In genomic region chr19:47151627-47152026, GRCh38 we compare ENCODE assay signal across 1 cellular context.
TF ChIP-seq lines count a peak whose summit lies in the region.

No MANE protein-coding gene starts in this region.

TF ChIP-seq in K562, 482 proteins besides CTCF, POLR2A, EP300 and RAD21:
- no peak for TF ChIP-seq DDX20 (tag; IDR thresholded peaks at IDR 0.05; ENCODE audit: low read depth)
- TF ChIP-seq ZBTB8A (IDR thresholded peaks at IDR 0.05; ENCODE audit: partially characterized antibody): no peak
- TF ChIP-seq, protein P1, sequence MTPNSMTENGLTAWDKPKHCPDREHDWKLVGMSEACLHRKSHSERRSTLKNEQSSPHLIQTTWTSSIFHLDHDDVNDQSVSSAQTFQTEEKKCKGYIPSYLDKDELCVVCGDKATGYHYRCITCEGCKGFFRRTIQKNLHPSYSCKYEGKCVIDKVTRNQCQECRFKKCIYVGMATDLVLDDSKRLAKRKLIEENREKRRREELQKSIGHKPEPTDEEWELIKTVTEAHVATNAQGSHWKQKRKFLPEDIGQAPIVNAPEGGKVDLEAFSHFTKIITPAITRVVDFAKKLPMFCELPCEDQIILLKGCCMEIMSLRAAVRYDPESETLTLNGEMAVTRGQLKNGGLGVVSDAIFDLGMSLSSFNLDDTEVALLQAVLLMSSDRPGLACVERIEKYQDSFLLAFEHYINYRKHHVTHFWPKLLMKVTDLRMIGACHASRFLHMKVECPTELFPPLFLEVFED (CRISPR knock-in tag; conservative IDR thresholded peaks at IDR 0.05): no peak
- TF ChIP-seq SOX6 (IDR thresholded peaks at IDR 0.05): no peak
- peak; percentile 67 for TF ChIP-seq TAL1 (IDR thresholded peaks at IDR 0.05)
- TF ChIP-seq, protein P2, sequence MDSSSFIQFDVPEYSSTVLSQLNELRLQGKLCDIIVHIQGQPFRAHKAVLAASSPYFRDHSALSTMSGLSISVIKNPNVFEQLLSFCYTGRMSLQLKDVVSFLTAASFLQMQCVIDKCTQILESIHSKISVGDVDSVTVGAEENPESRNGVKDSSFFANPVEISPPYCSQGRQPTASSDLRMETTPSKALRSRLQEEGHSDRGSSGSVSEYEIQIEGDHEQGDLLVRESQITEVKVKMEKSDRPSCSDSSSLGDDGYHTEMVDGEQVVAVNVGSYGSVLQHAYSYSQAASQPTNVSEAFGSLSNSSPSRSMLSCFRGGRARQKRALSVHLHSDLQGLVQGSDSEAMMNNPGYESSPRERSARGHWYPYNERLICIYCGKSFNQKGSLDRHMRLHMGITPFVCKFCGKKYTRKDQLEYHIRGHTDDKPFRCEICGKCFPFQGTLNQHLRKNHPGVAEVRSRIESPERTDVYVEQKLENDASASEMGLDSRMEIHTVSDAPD (CRISPR knock-in tag; IDR thresholded peaks at IDR 0.05): no peak
- peak; percentile 39 for TF ChIP-seq CBFA2T3 (IDR thresholded peaks at IDR 0.05)
- no peak for TF ChIP-seq MYC (IDR thresholded peaks at IDR 0.05; ENCODE audit: low read depth, low read length)
- TF ChIP-seq MYC (CRISPR knock-in tag; IDR thresholded peaks at IDR 0.05; ENCODE audit: borderline replicate concordance, low read depth): no peak
- TF ChIP-seq, protein P3, sequence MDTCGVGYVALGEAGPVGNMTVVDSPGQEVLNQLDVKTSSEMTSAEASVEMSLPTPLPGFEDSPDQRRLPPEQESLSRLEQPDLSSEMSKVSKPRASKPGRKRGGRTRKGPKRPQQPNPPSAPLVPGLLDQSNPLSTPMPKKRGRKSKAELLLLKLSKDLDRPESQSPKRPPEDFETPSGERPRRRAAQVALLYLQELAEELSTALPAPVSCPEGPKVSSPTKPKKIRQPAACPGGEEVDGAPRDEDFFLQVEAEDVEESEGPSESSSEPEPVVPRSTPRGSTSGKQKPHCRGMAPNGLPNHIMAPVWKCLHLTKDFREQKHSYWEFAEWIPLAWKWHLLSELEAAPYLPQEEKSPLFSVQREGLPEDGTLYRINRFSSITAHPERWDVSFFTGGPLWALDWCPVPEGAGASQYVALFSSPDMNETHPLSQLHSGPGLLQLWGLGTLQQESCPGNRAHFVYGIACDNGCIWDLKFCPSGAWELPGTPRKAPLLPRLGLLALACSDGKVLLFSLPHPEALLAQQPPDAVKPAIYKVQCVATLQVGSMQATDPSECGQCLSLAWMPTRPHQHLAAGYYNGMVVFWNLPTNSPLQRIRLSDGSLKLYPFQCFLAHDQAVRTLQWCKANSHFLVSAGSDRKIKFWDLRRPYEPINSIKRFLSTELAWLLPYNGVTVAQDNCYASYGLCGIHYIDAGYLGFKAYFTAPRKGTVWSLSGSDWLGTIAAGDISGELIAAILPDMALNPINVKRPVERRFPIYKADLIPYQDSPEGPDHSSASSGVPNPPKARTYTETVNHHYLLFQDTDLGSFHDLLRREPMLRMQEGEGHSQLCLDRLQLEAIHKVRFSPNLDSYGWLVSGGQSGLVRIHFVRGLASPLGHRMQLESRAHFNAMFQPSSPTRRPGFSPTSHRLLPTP (IDR thresholded peaks at IDR 0.05; ENCODE audit: borderline replicate concordance, extremely low read depth, insufficient read length): no peak
- TF ChIP-seq TGIF2 (CRISPR knock-in tag; IDR thresholded peaks at IDR 0.05): no peak
- TF ChIP-seq TEAD4 (IDR thresholded peaks at IDR 0.05; ENCODE audit: low read length): peak; percentile 41; the same call in 1 of the 2 replicates
- TF ChIP-seq TEAD4 (CRISPR knock-in tag; IDR thresholded peaks at IDR 0.05; ENCODE audit: borderline replicate concordance): no peak
- no peak for TF ChIP-seq ZNF668 (CRISPR knock-in tag; IDR thresholded peaks at IDR 0.05)
- TF ChIP-seq ETV1 (tag; conservative IDR thresholded peaks at IDR 0.05; ENCODE audit: low read depth): no peak
- peak; percentile 57; the same call in 1 of the 2 replicates for TF ChIP-seq ARID1B (IDR thresholded peaks at IDR 0.05)
- TF ChIP-seq ZBTB7A (IDR thresholded peaks at IDR 0.05; ENCODE audit: borderline replicate concordance, control insufficient read depth, low read depth, low read length): no peak
- no peak for TF ChIP-seq RNF2 (IDR thresholded peaks at IDR 0.05)
- TF ChIP-seq MED1 (CRISPR knock-in tag; IDR thresholded peaks at IDR 0.05; ENCODE audit: borderline replicate concordance): no peak
- no peak for TF ChIP-seq ZFP30 (CRISPR knock-in tag; IDR thresholded peaks at IDR 0.05; ENCODE audit: borderline replicate concordance)
- 0 out of 2 replicates have a peak, but pooled peaks have one; percentile 3 for TF ChIP-seq CBFA2T2 (conservative IDR thresholded peaks at IDR 0.05)
- TF ChIP-seq ZNF23 (CRISPR knock-in tag; IDR thresholded peaks at IDR 0.05): no peak
- TF ChIP-seq, protein P4, sequence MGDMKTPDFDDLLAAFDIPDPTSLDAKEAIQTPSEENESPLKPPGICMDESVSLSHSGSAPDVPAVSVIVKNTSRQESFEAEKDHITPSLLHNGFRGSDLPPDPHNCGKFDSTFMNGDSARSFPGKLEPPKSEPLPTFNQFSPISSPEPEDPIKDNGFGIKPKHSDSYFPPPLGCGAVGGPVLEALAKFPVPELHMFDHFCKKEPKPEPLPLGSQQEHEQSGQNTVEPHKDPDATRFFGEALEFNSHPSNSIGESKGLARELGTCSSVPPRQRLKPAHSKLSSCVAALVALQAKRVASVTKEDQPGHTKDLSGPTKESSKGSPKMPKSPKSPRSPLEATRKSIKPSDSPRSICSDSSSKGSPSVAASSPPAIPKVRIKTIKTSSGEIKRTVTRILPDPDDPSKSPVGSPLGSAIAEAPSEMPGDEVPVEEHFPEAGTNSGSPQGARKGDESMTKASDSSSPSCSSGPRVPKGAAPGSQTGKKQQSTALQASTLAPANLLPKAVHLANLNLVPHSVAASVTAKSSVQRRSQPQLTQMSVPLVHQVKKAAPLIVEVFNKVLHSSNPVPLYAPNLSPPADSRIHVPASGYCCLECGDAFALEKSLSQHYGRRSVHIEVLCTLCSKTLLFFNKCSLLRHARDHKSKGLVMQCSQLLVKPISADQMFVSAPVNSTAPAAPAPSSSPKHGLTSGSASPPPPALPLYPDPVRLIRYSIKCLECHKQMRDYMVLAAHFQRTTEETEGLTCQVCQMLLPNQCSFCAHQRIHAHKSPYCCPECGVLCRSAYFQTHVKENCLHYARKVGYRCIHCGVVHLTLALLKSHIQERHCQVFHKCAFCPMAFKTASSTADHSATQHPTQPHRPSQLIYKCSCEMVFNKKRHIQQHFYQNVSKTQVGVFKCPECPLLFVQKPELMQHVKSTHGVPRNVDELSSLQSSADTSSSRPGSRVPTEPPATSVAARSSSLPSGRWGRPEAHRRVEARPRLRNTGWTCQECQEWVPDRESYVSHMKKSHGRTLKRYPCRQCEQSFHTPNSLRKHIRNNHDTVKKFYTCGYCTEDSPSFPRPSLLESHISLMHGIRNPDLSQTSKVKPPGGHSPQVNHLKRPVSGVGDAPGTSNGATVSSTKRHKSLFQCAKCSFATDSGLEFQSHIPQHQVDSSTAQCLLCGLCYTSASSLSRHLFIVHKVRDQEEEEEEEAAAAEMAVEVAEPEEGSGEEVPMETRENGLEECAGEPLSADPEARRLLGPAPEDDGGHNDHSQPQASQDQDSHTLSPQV (IDR thresholded peaks at IDR 0.05): 0 out of 2 replicates have a peak, but pooled peaks have one; percentile 23
- peak; percentile 75 for TF ChIP-seq TCF3 (CRISPR knock-in tag; IDR thresholded peaks at IDR 0.05)
- TF ChIP-seq, protein P5, sequence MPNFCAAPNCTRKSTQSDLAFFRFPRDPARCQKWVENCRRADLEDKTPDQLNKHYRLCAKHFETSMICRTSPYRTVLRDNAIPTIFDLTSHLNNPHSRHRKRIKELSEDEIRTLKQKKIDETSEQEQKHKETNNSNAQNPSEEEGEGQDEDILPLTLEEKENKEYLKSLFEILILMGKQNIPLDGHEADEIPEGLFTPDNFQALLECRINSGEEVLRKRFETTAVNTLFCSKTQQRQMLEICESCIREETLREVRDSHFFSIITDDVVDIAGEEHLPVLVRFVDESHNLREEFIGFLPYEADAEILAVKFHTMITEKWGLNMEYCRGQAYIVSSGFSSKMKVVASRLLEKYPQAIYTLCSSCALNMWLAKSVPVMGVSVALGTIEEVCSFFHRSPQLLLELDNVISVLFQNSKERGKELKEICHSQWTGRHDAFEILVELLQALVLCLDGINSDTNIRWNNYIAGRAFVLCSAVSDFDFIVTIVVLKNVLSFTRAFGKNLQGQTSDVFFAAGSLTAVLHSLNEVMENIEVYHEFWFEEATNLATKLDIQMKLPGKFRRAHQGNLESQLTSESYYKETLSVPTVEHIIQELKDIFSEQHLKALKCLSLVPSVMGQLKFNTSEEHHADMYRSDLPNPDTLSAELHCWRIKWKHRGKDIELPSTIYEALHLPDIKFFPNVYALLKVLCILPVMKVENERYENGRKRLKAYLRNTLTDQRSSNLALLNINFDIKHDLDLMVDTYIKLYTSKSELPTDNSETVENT (CRISPR knock-in tag; IDR thresholded peaks at IDR 0.05): no peak
- no peak for TF ChIP-seq RBM14 (IDR thresholded peaks at IDR 0.05; ENCODE audit: borderline replicate concordance, insufficient read depth, low read depth, low read length)
- no peak for TF ChIP-seq NKRF (IDR thresholded peaks at IDR 0.05; ENCODE audit: borderline replicate concordance)
- TF ChIP-seq CEBPG (CRISPR knock-in tag; IDR thresholded peaks at IDR 0.05): peak; percentile 21; the same call in 1 of the 2 replicates
- 0 out of 4 replicates have a peak, but pooled peaks have one; percentile 10 to 33 for TF ChIP-seq CEBPG (tag; conservative IDR thresholded peaks at IDR 0.05 in 1 of 2, IDR thresholded peaks at IDR 0.05 in 1 of 2)
- TF ChIP-seq BRF1 (IDR thresholded peaks at IDR 0.05; ENCODE audit: borderline replicate concordance, extremely low read depth, insufficient read length): no peak
- TF ChIP-seq, protein P6, sequence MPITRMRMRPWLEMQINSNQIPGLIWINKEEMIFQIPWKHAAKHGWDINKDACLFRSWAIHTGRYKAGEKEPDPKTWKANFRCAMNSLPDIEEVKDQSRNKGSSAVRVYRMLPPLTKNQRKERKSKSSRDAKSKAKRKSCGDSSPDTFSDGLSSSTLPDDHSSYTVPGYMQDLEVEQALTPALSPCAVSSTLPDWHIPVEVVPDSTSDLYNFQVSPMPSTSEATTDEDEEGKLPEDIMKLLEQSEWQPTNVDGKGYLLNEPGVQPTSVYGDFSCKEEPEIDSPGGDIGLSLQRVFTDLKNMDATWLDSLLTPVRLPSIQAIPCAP (CRISPR knock-in tag; IDR thresholded peaks at IDR 0.05; ENCODE audit: borderline replicate concordance): no peak
- TF ChIP-seq ZNF354B (CRISPR knock-in tag; IDR thresholded peaks at IDR 0.05): no peak
- no peak for TF ChIP-seq STAG1 (CRISPR knock-in tag; IDR thresholded peaks at IDR 0.05; ENCODE audit: borderline replicate concordance)
- TF ChIP-seq ZNF518B (CRISPR knock-in tag; IDR thresholded peaks at IDR 0.05): no peak
- peak; percentile 42; the same call in 1 of the 2 replicates for TF ChIP-seq NCOR1 (IDR thresholded peaks at IDR 0.05)
- TF ChIP-seq MEIS2 (IDR thresholded peaks at IDR 0.05; ENCODE audit: partially characterized antibody): no peak
- peak; percentile 78 for TF ChIP-seq CEBPB (tag; IDR thresholded peaks at IDR 0.05)
TF ChIP-seq in K562: peak in this region for 10.
